In the genomic region with DNA sequence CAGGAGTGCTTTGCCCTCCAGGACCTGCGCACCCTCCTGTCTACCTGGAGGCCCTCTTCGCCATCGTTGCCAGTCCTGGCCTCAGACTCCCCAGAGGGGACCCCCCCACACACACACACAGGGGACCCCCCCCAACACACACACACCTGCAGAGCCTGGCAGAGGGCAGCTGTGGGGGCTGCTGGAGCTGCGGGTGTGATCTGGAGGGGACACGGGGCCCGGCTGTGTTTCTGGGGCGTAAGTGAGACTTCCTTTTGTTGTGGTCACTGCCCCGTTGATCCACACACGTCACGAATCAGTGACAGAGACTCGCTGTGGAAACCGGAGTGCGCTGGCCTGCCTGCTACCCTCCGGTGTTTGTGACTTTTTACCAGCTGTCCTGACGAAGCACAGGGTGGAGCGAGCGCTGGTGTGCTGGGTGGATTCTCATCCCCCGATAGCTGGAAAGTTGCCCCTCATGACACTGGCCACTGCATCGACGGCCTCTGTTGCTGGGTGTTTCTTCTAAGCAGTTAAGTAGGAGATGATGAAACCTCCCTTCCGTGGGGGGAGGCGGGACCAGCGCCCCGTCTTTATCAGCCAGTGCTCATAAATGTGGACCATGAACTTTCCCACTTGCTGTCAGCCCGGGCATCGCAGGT, we compare ENCODE assay signal across 1 cellular context.
TF ChIP-seq lines count a peak whose summit lies in the region.

No MANE protein-coding gene starts in this region.

TF ChIP-seq in neural cell, 6 proteins besides CTCF, POLR2A, EP300 and RAD21 (continued from another document):
- no peak for TF ChIP-seq REST (IDR thresholded peaks at IDR 0.05; ENCODE audit: borderline replicate concordance)
